ENCODE assay signal across 14 cellular contexts in genomic region chr10:77420942-77421523, GRCh38.
"Had no signal": no experiment of that assay in that cellular context is flagged by ENCODE, and none has a peak within 500 bp of the region (broad histone marks: within the 10 kb centered on the region; RNA-seq: fewer than 3 reads in every experiment).

No MANE protein-coding gene starts in this region.

- H3K4me3 ChIP-seq: pancreas, skin epidermis, thyroid gland had no signal

- ATAC-seq: activated CD8-positive, alpha-beta T cell treated with anti-CD3 and anti-CD28 coated beads, Interleukin-2, amount 10 ng/mL, durations not matched to agents 7 days and 5 days; left lobe of liver; T-helper 17 cell; WTC11 had no signal

- H3K9me3 ChIP-seq: pancreas, thyroid gland had no signal

- H3K36me3 ChIP-seq: pancreas, thyroid gland had no signal

- DNase-seq: activated CD4-positive, alpha-beta T cell treated with anti-CD3 and anti-CD28 coated beads for 48 hours; activated CD8-positive, alpha-beta memory T cell treated with anti-CD3 and anti-CD28 coated beads, Interleukin-2, amount 50 U/mL, for 48 hours; activated CD8-positive, alpha-beta T cell treated with anti-CD3 and anti-CD28 coated beads, Interleukin-2, amount 10 ng/mL, durations not matched to agents 7 days and 5 days; activated naive CD4-positive, alpha-beta T cell treated with Interleukin-2 at 50 U/mL for 16 hours; dermis blood vessel endothelial cell; erythroblast; mesendoderm; pancreas; retina; T-helper 17 cell; thyroid gland had no signal

- H3K27ac ChIP-seq: skin epidermis, thyroid gland had no signal

- H3K27me3 ChIP-seq: pancreas, thyroid gland had no signal
